Comparison of ENCODE assay signal across 14 cellular contexts in genomic region chr18:71673954-71674353, GRCh38.
DNase-seq lines count a peak whose midpoint lies in the region; ATAC-seq and TF ChIP-seq lines count a peak whose summit lies in the region.
"Had no signal": no experiment of that assay in that cellular context is flagged by ENCODE, and none has a peak within 500 bp of the region (broad histone marks: within the 10 kb centered on the region; RNA-seq: fewer than 3 reads in every experiment).

No MANE protein-coding gene starts in this region.

- ATAC-seq in Right ventricle myocardium inferior (no peak), upper lobe of right lung (peak; percentile 29)
- ATAC-seq: A549 had no signal

- H3K9ac ChIP-seq in neuronal stem cell (ENCODE audit: low read depth, low read length, poor library complexity) = no peak overlapping the region

- H3K9me3 Mint-ChIP-seq in chondrocyte (ENCODE audit: low read depth) = peaks cover 7% of the 10 kb centered on the region

- H3K4me2 ChIP-seq in neuronal stem cell (ENCODE audit: insufficient read depth, low read length, poor library complexity, severe bottlenecking) (no peak overlapping the region), OCI-LY7 (ENCODE audit: low read length) (no peak overlapping the region)
- H3K4me2 ChIP-seq: A549 had no signal

- CTCF ChIA-PET in OCI-LY7 (lab: Charles Lee; ENCODE audit: unreplicated experiment) = no interaction called here

- BruUV-seq in OCI-LY7 (replicated peaks; lab: Mats Ljungman, UMichigan) = no TSS peak

- DNase-seq in Right ventricle myocardium inferior (ENCODE audit: missing footprints) (peak; percentile 47), left ventricle myocardium inferior (no peak), chondrocyte (ENCODE audit: low spot score) (peak; percentile 73), neuronal stem cell (ENCODE audit: low spot score) (no peak), upper lobe of right lung (no peak), OCI-LY7 (ENCODE audit: low spot score) (no peak), dermis blood vessel endothelial cell (no peak)
- DNase-seq: CD4-positive, alpha-beta memory T cell; GF-D8; GOT3; H9 had no signal

- no peak overlapping the region for H2BK120ac ChIP-seq in neuronal stem cell (ENCODE audit: low read depth, low read length)

- H3K9me3 ChIP-seq in left ventricle myocardium inferior (replicated peaks) (peaks cover 5% of the 10 kb centered on the region), neuronal stem cell (replicated peaks in 1 of 2; ENCODE audit: control insufficient read depth in 2 of 2, insufficient read depth in 1 of 2, low read depth in 1 of 2, low read length in 2 of 2) (no peaks in the 10 kb centered on the region), upper lobe of right lung (no peaks in the 10 kb centered on the region), OCI-LY7 (ENCODE audit: low read length) (no peaks in the 10 kb centered on the region)
- H3K9me3 ChIP-seq: A549, BE2C had no signal

- no peak overlapping the region for H2BK5ac ChIP-seq in neuronal stem cell (ENCODE audit: low read length)

- peak overlapping the region; percentile 72 for H3K18ac ChIP-seq in neuronal stem cell (ENCODE audit: low read length)

- H4K8ac ChIP-seq in neuronal stem cell (ENCODE audit: low read depth, low read length) = no peak overlapping the region

- peak overlapping the region; percentile 82 for H3K14ac ChIP-seq in neuronal stem cell (ENCODE audit: low read length)

- H3K27me3 Mint-ChIP-seq in chondrocyte (ENCODE audit: low read depth) = peaks cover 1% of the 10 kb centered on the region
- H3K27me3 Mint-ChIP-seq: CD4-positive, alpha-beta memory T cell had no signal

- no peaks in the 10 kb centered on the region for H4K20me1 ChIP-seq in OCI-LY7 (ENCODE audit: insufficient read depth, low read length)

- H3K4me1 ChIP-seq in left ventricle myocardium inferior (no peaks in the 10 kb centered on the region), neuronal stem cell (ENCODE audit: control insufficient read depth in 2 of 2, insufficient read depth in 1 of 2, low read depth in 1 of 2, low read length in 2 of 2) (no peaks in the 10 kb centered on the region), upper lobe of right lung (no peaks in the 10 kb centered on the region), OCI-LY7 (ENCODE audit: insufficient read depth, low read length, poor library complexity, severe bottlenecking) (no peaks in the 10 kb centered on the region)
- H3K4me1 ChIP-seq: A549, BE2C had no signal

- no peak overlapping the region for H2AK5ac ChIP-seq in neuronal stem cell (ENCODE audit: low read depth, low read length)

- H2BK12ac ChIP-seq in neuronal stem cell (ENCODE audit: low read length) = no peak overlapping the region

- H2AFZ ChIP-seq in neuronal stem cell (ENCODE audit: low read length) (peak overlapping the region; percentile 56), OCI-LY7 (ENCODE audit: low read length) (no peak overlapping the region)

- H3K27ac ChIP-seq in left ventricle myocardium inferior (replicated peaks) (no peak overlapping the region), neuronal stem cell (replicated peaks; ENCODE audit: low read length) (no peak overlapping the region), upper lobe of right lung (no peak overlapping the region), OCI-LY7 (ENCODE audit: low read depth, low read length, poor library complexity, severe bottlenecking) (no peak overlapping the region)
- H3K27ac ChIP-seq: A549, C4-2B had no signal

- no peak overlapping the region for H3K27ac Mint-ChIP-seq in chondrocyte (ENCODE audit: unreplicated experiment)
- H3K27ac Mint-ChIP-seq: CD4-positive, alpha-beta memory T cell; H9 had no signal

- WGBS in neuronal stem cell (ENCODE audit: extremely low coverage in 2 of 2, insufficient read length in 2 of 2, insufficient replicate concordance in 1 of 2), 2 donors = no CpG with 5 or more reads among the region's 10 CpGs

- H3K79me2 ChIP-seq in OCI-LY7 (ENCODE audit: insufficient read depth, low read depth, low read length) = no peaks in the 10 kb centered on the region

- H3K9me2 ChIP-seq in OCI-LY7 (ENCODE audit: insufficient read depth, low read length) = no peaks in the 10 kb centered on the region

- TF ChIP-seq CTCF in left ventricle myocardium inferior (IDR thresholded peaks at IDR 0.05; ENCODE audit: borderline replicate concordance) = no peak
- TF ChIP-seq CTCF in chondrocyte (IDR thresholded peaks at IDR 0.05) = no peak
- TF ChIP-seq CTCF in upper lobe of right lung (IDR thresholded peaks at IDR 0.05) = no peak
- TF ChIP-seq CTCF in OCI-LY7 (conservative IDR thresholded peaks at IDR 0.05; ENCODE audit: low read length) = no peak

- POLR2A ChIA-PET in OCI-LY7 (lab: Charles Lee) = no interaction called here

- no peak overlapping the region for H3K4ac ChIP-seq in neuronal stem cell (ENCODE audit: low read length)

- H2BK15ac ChIP-seq in neuronal stem cell (ENCODE audit: low read length) = no peak overlapping the region

- H3K4me3 ChIP-seq in left ventricle myocardium inferior (no peak overlapping the region), neuronal stem cell (ENCODE audit: low read length in 2 of 2) (no peak overlapping the region), upper lobe of right lung (no peak overlapping the region), OCI-LY7 (ENCODE audit: low read depth, low read length, poor library complexity, severe bottlenecking) (no peak overlapping the region)
- H3K4me3 ChIP-seq: A549 had no signal

- H3K36me3 ChIP-seq in left ventricle myocardium inferior (no peaks in the 10 kb centered on the region), neuronal stem cell (replicated peaks in 1 of 2; ENCODE audit: control insufficient read depth in 2 of 2, insufficient read depth in 2 of 2, low read length in 2 of 2) (no peaks in the 10 kb centered on the region), upper lobe of right lung (no peaks in the 10 kb centered on the region), OCI-LY7 (ENCODE audit: insufficient read depth, low read length) (no peaks in the 10 kb centered on the region)
- H3K36me3 ChIP-seq: BE2C had no signal

- intact Hi-C loops in Right ventricle myocardium inferior (cut with DNase I) (no loop called here), left ventricle myocardium inferior (cut with micrococcal nuclease) (no loop called here), upper lobe of right lung (cut with DNase I) (no loop called here), OCI-LY7 (cut with micrococcal nuclease; ENCODE audit: unreplicated experiment) (no loop called here)

- no peaks in the 10 kb centered on the region for H3K4me1 Mint-ChIP-seq in chondrocyte (ENCODE audit: low read depth)
- H3K4me1 Mint-ChIP-seq: CD4-positive, alpha-beta memory T cell; H9 had no signal

- H3K23ac ChIP-seq in neuronal stem cell (ENCODE audit: low read depth, low read length, poor library complexity) = no peak overlapping the region

- no peaks in the 10 kb centered on the region for H3K27me3 ChIP-seq in left ventricle myocardium inferior (ENCODE audit: low read depth)
- H3K27me3 ChIP-seq in neuronal stem cell (ENCODE audit: control insufficient read depth in 3 of 3, insufficient read depth in 3 of 3, low read depth in 1 of 3, low read length in 3 of 3) = no peaks in the 10 kb centered on the region
- no peaks in the 10 kb centered on the region for H3K27me3 ChIP-seq in upper lobe of right lung
- H3K27me3 ChIP-seq: BE2C had no signal

- no peak overlapping the region for H4K91ac ChIP-seq in neuronal stem cell (ENCODE audit: low read depth, low read length, poor library complexity)

- no peaks in the 10 kb centered on the region for H3K36me3 Mint-ChIP-seq in chondrocyte (ENCODE audit: low read depth)
- H3K36me3 Mint-ChIP-seq: CD4-positive, alpha-beta memory T cell had no signal

- H3K79me1 ChIP-seq in neuronal stem cell (ENCODE audit: low read depth, low read length) = no peaks in the 10 kb centered on the region

- no peak overlapping the region for H3K4me3 Mint-ChIP-seq in chondrocyte (ENCODE audit: unreplicated experiment)
- H3K4me3 Mint-ChIP-seq: CD4-positive, alpha-beta memory T cell; H9 had no signal

Comparison
In these comparisons a context has a peak if more than half of its experiments do, and no peak if none do; other contexts are left out.
1. DNase-seq: peak in Right ventricle myocardium inferior (single experiment) and chondrocyte (single experiment); none in left ventricle myocardium inferior (single experiment), neuronal stem cell (single experiment), upper lobe of right lung (single experiment), OCI-LY7 (single experiment) and dermis blood vessel endothelial cell (single experiment).